16 cellular contexts compared by ENCODE assay signal in genomic region chr13:80586356-80586755, GRCh38.
"Had no signal": no experiment of that assay in that cellular context is flagged by ENCODE, and none has a peak within 500 bp of the region (broad histone marks: within the 10 kb centered on the region; RNA-seq: fewer than 3 reads in every experiment).

No MANE protein-coding gene starts in this region.

- H3K9me3 ChIP-seq: colonic mucosa had no signal

- H3K4me3 ChIP-seq: colonic mucosa, tibial nerve had no signal

- H3K4me3 Mint-ChIP-seq: activated CD4-positive, alpha-beta memory T cell treated with anti-CD3 and anti-CD28 coated beads for 36 hours; activated naive CD8-positive, alpha-beta T cell; activated T-cell treated with anti-CD3 and anti-CD28 coated beads, Interleukin-2, amount 50 U/mL, for 4 hours; natural killer cell; stimulated activated effector memory CD8-positive, alpha-beta T cell treated with anti-CD3 and anti-CD28 coated beads, Interleukin-12 subunit alpha, Interleukin-12 subunit beta, amount 100 ng/mL, for 72 hours had no signal

- DNase-seq: activated CD4-positive, alpha-beta memory T cell treated with anti-CD3 and anti-CD28 coated beads for 36 hours; activated gamma-delta T cell; activated T-cell treated with anti-CD3 and anti-CD28 coated beads, Interleukin-2, amount 50 U/mL, for 4 hours; aorta; colonic mucosa; foreskin melanocyte; head of caudate nucleus; mammary epithelial cell; natural killer cell; right cardiac atrium; T-helper 9 cell had no signal

- FAIRE-seq: endothelial cell of umbilical vein had no signal

- H3K27me3 ChIP-seq: colonic mucosa, tibial nerve had no signal

- H3K27ac Mint-ChIP-seq: activated CD4-positive, alpha-beta memory T cell treated with anti-CD3 and anti-CD28 coated beads for 36 hours; activated naive CD8-positive, alpha-beta T cell; natural killer cell; stimulated activated effector memory CD8-positive, alpha-beta T cell treated with anti-CD3 and anti-CD28 coated beads, Interleukin-12 subunit alpha, Interleukin-12 subunit beta, amount 100 ng/mL, for 72 hours had no signal

- H3K36me3 Mint-ChIP-seq: activated CD4-positive, alpha-beta memory T cell treated with anti-CD3 and anti-CD28 coated beads for 36 hours; activated naive CD8-positive, alpha-beta T cell; natural killer cell; stimulated activated effector memory CD8-positive, alpha-beta T cell treated with anti-CD3 and anti-CD28 coated beads, Interleukin-12 subunit alpha, Interleukin-12 subunit beta, amount 100 ng/mL, for 72 hours had no signal

- H3K27ac ChIP-seq: colonic mucosa, tibial nerve had no signal

- H3K4me1 ChIP-seq: colonic mucosa, tibial nerve had no signal

- H3K9me3 Mint-ChIP-seq: activated CD4-positive, alpha-beta memory T cell treated with anti-CD3 and anti-CD28 coated beads for 36 hours had no signal

- H3K27me3 Mint-ChIP-seq: activated CD4-positive, alpha-beta memory T cell treated with anti-CD3 and anti-CD28 coated beads for 36 hours; activated naive CD8-positive, alpha-beta T cell had no signal

- H3K4me1 Mint-ChIP-seq: natural killer cell; stimulated activated effector memory CD8-positive, alpha-beta T cell treated with anti-CD3 and anti-CD28 coated beads, Interleukin-12 subunit alpha, Interleukin-12 subunit beta, amount 100 ng/mL, for 72 hours had no signal

- ATAC-seq: activated T-cell treated with anti-CD3 and anti-CD28 coated beads, Interleukin-2, amount 50 U/mL, for 4 hours; left lobe of liver; natural killer cell; right cardiac atrium; stimulated activated effector memory CD8-positive, alpha-beta T cell treated with anti-CD3 and anti-CD28 coated beads, Interleukin-12 subunit alpha, Interleukin-12 subunit beta, amount 100 ng/mL, for 72 hours had no signal

- H3K36me3 ChIP-seq: colonic mucosa, tibial nerve had no signal
